11 cellular contexts compared by ENCODE assay signal in genomic region chr2:63856302-63856600, GRCh38. TPM values are rescaled to one million over a fixed set of nuclear protein-coding genes. Genes with fewer than 3 reads are reported as not detected.
A peak's percentile ranks its signal among the peaks of the same experiment; 100 is the strongest.
DNase-seq lines count a peak whose midpoint lies in the region; ATAC-seq lines count a peak whose summit lies in the region.
"Had no signal": no experiment of that assay in that cellular context is flagged by ENCODE, and none has a peak within 500 bp of the region (broad histone marks: within the 10 kb centered on the region; RNA-seq: fewer than 3 reads in every experiment).

No MANE protein-coding gene starts in this region.

- DNase-seq in LHCN-M2 (ENCODE audit: low read depth) (peak; percentile 32), ecto neural progenitor cell (ENCODE audit: low spot score) (no peak), SKM-1 (lab: John Stamatoyannopoulos, UW; ENCODE audit: unreplicated experiment) (no peak), left colon (no peak)
- peak; percentile 56 for DNase-seq in activated CD4-positive, alpha-beta T cell treated with anti-CD3 and anti-CD28 coated beads, Interleukin-2, amount 50 U/mL, for 1 hour
- DNase-seq in effector CD8-positive, alpha-beta T cell (lab: John Stamatoyannopoulos, UW): peak; percentile 44
- no peak for DNase-seq in stimulated activated naive B cell treated with anti-CD40 and anti-IgM and Interleukin-4, amounts not matched to agents 10 μg/mL and 1 μg/mL and 100 μg/mL, for 72 hours
- DNase-seq: anterior cingulate cortex, sigmoid colon, SJCRH30 had no signal

- no peak overlapping the region for H3K4me3 Mint-ChIP-seq in stimulated activated naive B cell treated with anti-CD40 and anti-IgM and Interleukin-4, amounts not matched to agents 10 μg/mL and 1 μg/mL and 100 μg/mL, for 72 hours

- H3K27me3 Mint-ChIP-seq in stimulated activated naive B cell treated with anti-CD40 and anti-IgM and Interleukin-4, amounts not matched to agents 10 μg/mL and 1 μg/mL and 100 μg/mL, for 72 hours: no peaks in the 10 kb centered on the region

- H3K9me3 Mint-ChIP-seq in stimulated activated naive B cell treated with anti-CD40 and anti-IgM and Interleukin-4, amounts not matched to agents 10 μg/mL and 1 μg/mL and 100 μg/mL, for 72 hours: no peaks in the 10 kb centered on the region

- intact Hi-C loops in left colon (cut with DNase I, micrococcal nuclease): no loop called here

- H3K27ac Mint-ChIP-seq in stimulated activated naive B cell treated with anti-CD40 and anti-IgM and Interleukin-4, amounts not matched to agents 10 μg/mL and 1 μg/mL and 100 μg/mL, for 72 hours: no peak overlapping the region

- H3K36me3 Mint-ChIP-seq in stimulated activated naive B cell treated with anti-CD40 and anti-IgM and Interleukin-4, amounts not matched to agents 10 μg/mL and 1 μg/mL and 100 μg/mL, for 72 hours: peaks cover 6 to 24% of the 10 kb centered on the region in 2 donors

- peaks cover 22 to 50% of the 10 kb centered on the region in 2 donors for H3K4me1 Mint-ChIP-seq in stimulated activated naive B cell treated with anti-CD40 and anti-IgM and Interleukin-4, amounts not matched to agents 10 μg/mL and 1 μg/mL and 100 μg/mL, for 72 hours

- ATAC-seq in stimulated activated naive B cell treated with anti-CD40 and anti-IgM and Interleukin-4, amounts not matched to agents 10 μg/mL and 1 μg/mL and 100 μg/mL, for 72 hours (replicated peaks): peak; percentile 47 to 69
- ATAC-seq in left colon: no peak
- no peak for ATAC-seq in GM21390 (IDR thresholded peaks at IDR 0.05; ENCODE audit: unreplicated experiment)

RNA-seq across cellular contexts. Expression of gene UGP2, which starts 14.6 kb away (rescaled TPM):
- total RNA-seq in LHCN-M2 (2014; rRNA removed) (216 and 261 TPM in 2 replicates), left colon (100 to 1,000 TPM; 519 to 600 TPM)
- 170 TPM for polyA plus RNA-seq in LHCN-M2 (2012)

Comparison
In these comparisons a context has a peak if more than half of its experiments do, and no peak if none do; other contexts are left out.
1. DNase-seq: peak in LHCN-M2 (single experiment), activated CD4-positive, alpha-beta T cell treated with anti-CD3 and anti-CD28 coated beads, Interleukin-2, amount 50 U/mL, for 1 hour (single experiment) and effector CD8-positive, alpha-beta T cell (single experiment); none in stimulated activated naive B cell treated with anti-CD40 and anti-IgM and Interleukin-4, amounts not matched to agents 10 μg/mL and 1 μg/mL and 100 μg/mL, for 72 hours (single experiment), ecto neural progenitor cell (single experiment), SKM-1 (single experiment) and left colon (0 of 2).
2. ATAC-seq: peak in stimulated activated naive B cell treated with anti-CD40 and anti-IgM and Interleukin-4, amounts not matched to agents 10 μg/mL and 1 μg/mL and 100 μg/mL, for 72 hours (2 of 2); none in left colon (single experiment) and GM21390 (single experiment).